ENCODE assay signal across 18 cellular contexts in the genomic region with DNA sequence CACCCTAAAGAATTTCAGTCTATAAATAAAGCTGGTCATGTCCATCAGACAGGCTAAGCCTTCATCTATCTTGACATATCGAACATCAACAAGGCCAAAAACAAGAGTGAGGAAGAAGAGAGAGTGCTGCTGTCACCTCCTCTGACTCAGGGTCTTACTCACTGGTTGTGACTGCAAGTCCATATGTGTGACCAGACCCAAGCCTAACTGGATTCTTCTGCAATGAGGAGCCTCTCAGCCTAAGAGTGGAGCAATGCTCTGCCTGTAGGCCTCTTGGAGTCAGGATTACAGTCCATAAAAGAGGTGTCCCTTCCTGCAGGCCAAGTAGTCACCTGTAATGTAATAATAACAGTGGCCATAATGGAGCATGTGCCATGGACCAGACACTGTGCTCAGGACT.
"Had no signal": no experiment of that assay in that cellular context is flagged by ENCODE, and none has a peak within 500 bp of the region (broad histone marks: within the 10 kb centered on the region; RNA-seq: fewer than 3 reads in every experiment).

No MANE protein-coding gene starts in this region.

- H3K4me3 ChIP-seq: ascending aorta, breast epithelium, left lung, pancreas, sigmoid colon, thoracic aorta had no signal

- H3K27ac ChIP-seq: breast epithelium, foreskin keratinocyte, left lung, neutrophil, pancreas, sigmoid colon, thoracic aorta, WERI-Rb-1 had no signal

- H3K27me3 ChIP-seq: ascending aorta, breast epithelium, foreskin keratinocyte, left lung, neutrophil, pancreas, sigmoid colon had no signal

- H3K4me1 ChIP-seq: breast epithelium, foreskin keratinocyte, left lung, pancreas, sigmoid colon had no signal

- H3K36me3 ChIP-seq: ascending aorta, breast epithelium, left lung, neutrophil, pancreas, sigmoid colon, thoracic aorta, WERI-Rb-1 had no signal

- DNase-seq: activated CD4-positive, alpha-beta T cell treated with anti-CD3 and anti-CD28 coated beads for 1 hour; activated effector memory CD4-positive, alpha-beta T cell treated with anti-CD3 and anti-CD28 coated beads, Interleukin-2, amount 50 U/mL, for 16 hours; activated T-cell treated with anti-CD3 and anti-CD28 coated beads, Interleukin-2, amount 50 U/mL, for 72 hours; cerebellar nuclear complex; cortex of kidney; effector CD4-positive, alpha-beta T cell; left lung; pancreas; sigmoid colon; stimulated activated CD4-positive, alpha-beta T cell treated with anti-CD3 and anti-CD28 coated beads, Interleukin-4, amount 100 ng/mL, for 4 hours; stimulated activated naive B cell treated with anti-CD40 and anti-IgM and Interleukin-4, amounts not matched to agents 10 μg/mL and 1 μg/mL and 100 μg/mL, for 72 hours; T-helper 2 cell; WERI-Rb-1 had no signal

- H3K9me3 ChIP-seq: ascending aorta, breast epithelium, left lung, neutrophil, pancreas, sigmoid colon, thoracic aorta had no signal

- ATAC-seq: activated T-cell treated with anti-CD3 and anti-CD28 coated beads, Interleukin-2, amount 50 U/mL, for 72 hours; foreskin keratinocyte; left lung; pancreas; stimulated activated naive B cell treated with anti-CD40 and anti-IgM and Interleukin-4, amounts not matched to agents 10 μg/mL and 1 μg/mL and 100 μg/mL, for 72 hours had no signal
